Comparison of ENCODE assay signal across 9 cellular contexts in the genomic region with DNA sequence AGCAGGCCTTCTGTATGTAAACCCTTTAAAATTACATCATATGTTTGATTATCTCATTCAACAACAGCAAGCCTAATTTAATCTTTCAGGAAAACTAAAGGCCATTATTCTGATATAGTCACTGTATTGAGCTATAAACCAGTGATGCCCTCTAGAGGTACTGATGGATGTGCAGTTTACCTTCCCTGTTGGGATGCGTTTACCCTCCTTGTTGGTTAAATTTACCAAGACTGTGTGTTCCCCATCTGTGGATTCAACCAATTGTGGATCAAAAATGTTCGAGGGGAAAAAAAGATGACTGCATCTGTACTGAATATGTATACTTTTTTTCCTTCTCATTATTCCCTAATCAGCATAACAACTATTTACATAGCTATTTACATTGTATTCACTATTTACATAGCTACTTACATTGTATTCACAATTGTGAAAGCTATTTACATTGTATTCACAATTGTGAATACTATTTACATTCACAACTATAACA. TPM values are rescaled to one million over a fixed set of nuclear protein-coding genes. Genes with fewer than 3 reads are reported as not detected.
DNase-seq lines count a peak whose midpoint lies in the region; ATAC-seq and TF ChIP-seq lines count a peak whose summit lies in the region.
"Had no signal": no experiment of that assay in that cellular context is flagged by ENCODE, and none has a peak within 500 bp of the region (broad histone marks: within the 10 kb centered on the region; RNA-seq: fewer than 3 reads in every experiment).

No MANE protein-coding gene starts in this region.

- H3K36me3 ChIP-seq in MM.1S (replicated peaks; ENCODE audit: insufficient read depth, low read length) (0 out of 2 replicates have a peak, but pooled peaks cover 11% of the 10 kb centered on the region), body of pancreas (replicated peaks in 1 of 2; ENCODE audit: insufficient read depth in 1 of 2, low read depth in 2 of 2) (peaks cover 0 to 8% of the 10 kb centered on the region in 2 donors)
- peaks cover 16% of the 10 kb centered on the region for H3K36me3 ChIP-seq in effector memory CD4-positive, alpha-beta T cell (ENCODE audit: control insufficient read depth, insufficient read depth, low read length)

- H3K4me2 ChIP-seq in MM.1S (ENCODE audit: low read depth, low read length): no peak overlapping the region

- H3K27ac ChIP-seq in MM.1S (ENCODE audit: low read length): no peak overlapping the region
- H3K27ac ChIP-seq in body of pancreas: peak overlapping the region in 1 of 4 donors; percentile 4
- H3K27ac ChIP-seq in effector memory CD4-positive, alpha-beta T cell (ENCODE audit: insufficient read depth, low read length, poor library complexity, severe bottlenecking): no peak overlapping the region

- no peaks in the 10 kb centered on the region for H3K9me2 ChIP-seq in MM.1S (replicated peaks; ENCODE audit: insufficient read depth, low read length)

- H3K4me3 ChIP-seq in MM.1S (ENCODE audit: low read length) (no peak overlapping the region), body of pancreas (no peak overlapping the region)
- no peak overlapping the region for H3K4me3 ChIP-seq in effector memory CD4-positive, alpha-beta T cell (ENCODE audit: insufficient read depth, low read depth, low read length, poor library complexity, severe bottlenecking)

- TF ChIP-seq CTCF in MM.1S (IDR thresholded peaks at IDR 0.05; ENCODE audit: low read length) (peak; percentile 30), body of pancreas (IDR thresholded peaks at IDR 0.05) (peak in 6 of 7 experiments; percentile 9 to 40 (median 18))

- peaks cover 36% of the 10 kb centered on the region for H3K79me2 ChIP-seq in MM.1S (ENCODE audit: low read length)

- no peak overlapping the region for H2AFZ ChIP-seq in MM.1S (ENCODE audit: low read length)

- intact Hi-C loops in body of pancreas (cut with DNase I): no loop called here

- H4K20me1 ChIP-seq in MM.1S (ENCODE audit: insufficient read depth, low read length): no peaks in the 10 kb centered on the region

- DNase-seq in ELR (ENCODE audit: low read depth): peak; percentile 34
- no peak for DNase-seq in MM.1S
- DNase-seq in body of pancreas: no peak
- DNase-seq in medulla oblongata (ENCODE audit: extremely low spot score): peak; percentile 19
- DNase-seq in GOT3 (lab: John Stamatoyannopoulos, UW): no peak
- no peak for DNase-seq in effector memory CD4-positive, alpha-beta T cell
- DNase-seq: NCI-H187 treated with DMSO at 0.1 percent for 48 hours had no signal

- no peaks in the 10 kb centered on the region for H3K9me3 ChIP-seq in MM.1S (replicated peaks; ENCODE audit: insufficient read depth, low read length)
- no peaks in the 10 kb centered on the region for H3K9me3 ChIP-seq in body of pancreas
- no peaks in the 10 kb centered on the region for H3K9me3 ChIP-seq in effector memory CD4-positive, alpha-beta T cell (ENCODE audit: control insufficient read depth, low read length)

- ATAC-seq in body of pancreas (peak; percentile 68), HG03565 (IDR thresholded peaks at IDR 0.05; ENCODE audit: unreplicated experiment) (no peak)

- H3K27me3 ChIP-seq in MM.1S (replicated peaks; ENCODE audit: insufficient read depth, low read length) (no peaks in the 10 kb centered on the region), body of pancreas (no peaks in the 10 kb centered on the region)
- H3K27me3 ChIP-seq in effector memory CD4-positive, alpha-beta T cell (replicated peaks; ENCODE audit: control insufficient read depth, insufficient read depth, low read length, poor library complexity, severe bottlenecking): no peaks in the 10 kb centered on the region

- H3K4me1 ChIP-seq in MM.1S (ENCODE audit: low read length): 0 out of 2 replicates have a peak, but pooled peaks cover 9% of the 10 kb centered on the region
- H3K4me1 ChIP-seq in body of pancreas: peaks cover 7% of the 10 kb centered on the region
- no peaks in the 10 kb centered on the region for H3K4me1 ChIP-seq in effector memory CD4-positive, alpha-beta T cell (ENCODE audit: control insufficient read depth, insufficient read depth, low read length, poor library complexity, severe bottlenecking)

- H3F3A ChIP-seq in MM.1S (ENCODE audit: insufficient read depth, low read length): no peaks in the 10 kb centered on the region

- no peak overlapping the region for H3K9ac ChIP-seq in MM.1S (ENCODE audit: low read length)

- no peak for TF ChIP-seq POLR2A in body of pancreas (IDR thresholded peaks at IDR 0.05)

- WGBS in body of pancreas, 2 donors: 70 to 71% methylated on average over 2 of the region's 2 CpGs

RNA-seq across cellular contexts. Expression of a gene that starts 3.7 kb away (rescaled TPM):
- total RNA-seq in body of pancreas: 1 to 10 TPM; 1.0 to 2.6 TPM

RNA-seq across cellular contexts. Expression of a gene that starts 9.9 kb away (rescaled TPM):
- total RNA-seq in body of pancreas: 1 to 10 TPM; 3.6 to 7.3 TPM

RNA-seq across cellular contexts. Expression of a gene that starts 10.1 kb away (rescaled TPM):
- 10 to 100 TPM; 25.1 to 25.2 TPM for total RNA-seq in body of pancreas

RNA-seq across cellular contexts. Expression of a gene that starts 47.0 kb away (rescaled TPM):
- 10 to 100 TPM; 23.4 to 86.6 TPM for total RNA-seq in body of pancreas
- total RNA-seq: temporal lobe had no signal

Comparison
In these comparisons a context has a peak if more than half of its experiments do, and no peak if none do; other contexts are left out.
1. DNase-seq: peak in ELR (single experiment) and medulla oblongata (single experiment); none in MM.1S (single experiment), body of pancreas (0 of 4), GOT3 (single experiment) and effector memory CD4-positive, alpha-beta T cell (0 of 3).